Comparison of ENCODE assay signal across 2 cellular contexts in genomic region chr7:21943436-21943835, GRCh38.
TF ChIP-seq lines count a peak whose summit lies in the region.

No MANE protein-coding gene starts in this region.

TF ChIP-seq in IMR-90, 13 proteins besides CTCF, POLR2A, EP300 and RAD21 (continued from another document):
- TF ChIP-seq MAFK (IDR thresholded peaks at IDR 0.05; ENCODE audit: low read depth, low read length) (no peak), MXI1 (IDR thresholded peaks at IDR 0.05; ENCODE audit: borderline replicate concordance, low read depth, low read length) (no peak), USF2 (IDR thresholded peaks at IDR 0.05; ENCODE audit: low read depth, low read length) (no peak), CHD1 (IDR thresholded peaks at IDR 0.05; ENCODE audit: low read depth, low read length) (no peak), SMC3 (IDR thresholded peaks at IDR 0.05; ENCODE audit: low read depth, low read length) (no peak), ELK1 (IDR thresholded peaks at IDR 0.05; ENCODE audit: borderline replicate concordance, low read depth, low read length) (no peak), MAZ (IDR thresholded peaks at IDR 0.05; ENCODE audit: borderline replicate concordance, low read depth, low read length) (no peak), CEBPB (IDR thresholded peaks at IDR 0.05; ENCODE audit: low read depth, low read length) (no peak)

TF ChIP-seq in neural cell, 6 proteins besides CTCF, POLR2A, EP300 and RAD21 (continued from another document):
- TF ChIP-seq TAF1 (IDR thresholded peaks at IDR 0.05; ENCODE audit: low read depth) = no peak
- TF ChIP-seq SMC3 (conservative IDR thresholded peaks at IDR 0.05; ENCODE audit: poor library complexity) = no peak
- TF ChIP-seq REST (IDR thresholded peaks at IDR 0.05; ENCODE audit: borderline replicate concordance) = no peak
- TF ChIP-seq EZH2 (IDR thresholded peaks at IDR 0.05; ENCODE audit: borderline replicate concordance, insufficient read depth, low read length, poor library complexity, severe bottlenecking) = no peak
- TF ChIP-seq MXI1 (conservative IDR thresholded peaks at IDR 0.05; ENCODE audit: poor library complexity, severe bottlenecking) = no peak
